ENCODE assay signal across 8 cellular contexts in genomic region chr5:132439521-132440206, GRCh38. TPM values are rescaled to one million over a fixed set of nuclear protein-coding genes. Genes with fewer than 3 reads are reported as not detected.
DNase-seq lines count a peak whose midpoint lies in the region; ATAC-seq and TF ChIP-seq lines count a peak whose summit lies in the region.

No MANE protein-coding gene starts in this region.

- H3K36me3 ChIP-seq in skeletal muscle satellite cell (ENCODE audit: insufficient read depth, low read length) (no peaks in the 10 kb centered on the region), BE2C (no peaks in the 10 kb centered on the region)

- peak overlapping the region; percentile 48 to 61 for H3K4me3 Mint-ChIP-seq in activated T-cell treated with anti-CD3 and anti-CD28 coated beads, Interleukin-2, amount 50 U/mL, for 72 hours

- H3K27me3 Mint-ChIP-seq in activated T-cell treated with anti-CD3 and anti-CD28 coated beads, Interleukin-2, amount 50 U/mL, for 72 hours (ENCODE audit: low read depth), result no peaks in the 10 kb centered on the region

- H3K4me3 ChIP-seq in foreskin fibroblast (ENCODE audit: low read depth in 1 of 2, low read length in 2 of 2) (peak overlapping the region in 1 of 2 donors; percentile 12), skeletal muscle satellite cell (ENCODE audit: low read length) (peak overlapping the region; percentile 26), BE2C (ENCODE audit: low read depth, low read length) (no peak overlapping the region)

- ATAC-seq in activated T-cell treated with anti-CD3 and anti-CD28 coated beads, Interleukin-2, amount 50 U/mL, for 72 hours (replicated peaks in 1 of 2), result peak; percentile 57 to 63
- ATAC-seq in HG02970 (IDR thresholded peaks at IDR 0.05; ENCODE audit: low FRiP score, unreplicated experiment), result no peak

- H3K4me1 Mint-ChIP-seq in activated T-cell treated with anti-CD3 and anti-CD28 coated beads, Interleukin-2, amount 50 U/mL, for 72 hours (ENCODE audit: low read depth), result peaks cover 85% of the 10 kb centered on the region

- no peaks in the 10 kb centered on the region for H3K9me3 Mint-ChIP-seq in activated T-cell treated with anti-CD3 and anti-CD28 coated beads, Interleukin-2, amount 50 U/mL, for 72 hours

- H3K4me1 ChIP-seq in skeletal muscle satellite cell (ENCODE audit: control insufficient read depth, insufficient read depth, low read length) (peaks cover 30% of the 10 kb centered on the region), BE2C (no peaks in the 10 kb centered on the region)

- TF ChIP-seq CTCF in foreskin fibroblast (IDR thresholded peaks at IDR 0.05; ENCODE audit: low read depth, low read length), result no peak
- no peak for TF ChIP-seq CTCF in BE2C (IDR thresholded peaks at IDR 0.05; ENCODE audit: low read depth, low read length)

- H3K4me2 ChIP-seq in skeletal muscle satellite cell (ENCODE audit: low read length), result peak overlapping the region; percentile 55

- peak overlapping the region; percentile 85 for H3K27ac Mint-ChIP-seq in activated T-cell treated with anti-CD3 and anti-CD28 coated beads, Interleukin-2, amount 50 U/mL, for 72 hours

- H3K27me3 ChIP-seq in skeletal muscle satellite cell (ENCODE audit: control insufficient read depth, insufficient read depth, low read length) (no peaks in the 10 kb centered on the region), BE2C (no peaks in the 10 kb centered on the region)

- peak overlapping the region; percentile 9 for H3K9ac ChIP-seq in skeletal muscle satellite cell (ENCODE audit: low read depth, low read length)

- H3K9me3 ChIP-seq in skeletal muscle satellite cell (replicated peaks; ENCODE audit: low read length), result no peaks in the 10 kb centered on the region
- no peaks in the 10 kb centered on the region for H3K9me3 ChIP-seq in BE2C

- peak; percentile 91 for DNase-seq in GM04503 (ENCODE audit: low read depth)
- DNase-seq in activated T-cell treated with anti-CD3 and anti-CD28 coated beads, Interleukin-2, amount 50 U/mL, for 72 hours, result no peak
- peak; percentile 87 to 95 for DNase-seq in foreskin fibroblast
- DNase-seq in H4 (ENCODE audit: low spot score), result no peak
- DNase-seq in BE2C, result no peak
- DNase-seq in effector CD4-positive, alpha-beta T cell, result no peak

- H3K36me3 Mint-ChIP-seq in activated T-cell treated with anti-CD3 and anti-CD28 coated beads, Interleukin-2, amount 50 U/mL, for 72 hours (ENCODE audit: insufficient read depth in 2 of 2), result peaks cover 0 to 2% of the 10 kb centered on the region in 2 donors

RNA-seq across cellular contexts. Expression of gene IRF1, which starts 50.9 kb away (rescaled TPM):
- total RNA-seq in activated T-cell treated with anti-CD3 and anti-CD28 coated beads, Interleukin-2, amount 50 U/mL, for 72 hours, result 100 to 1,000 TPM; 212 to 226 TPM
- 10.6 and 12.9 TPM in 2 replicates for total RNA-seq in skeletal muscle satellite cell (2012; rRNA removed)
- 14.3 and 30.2 TPM in 2 replicates for total RNA-seq in H4 (2014; rRNA removed; shearing (Covaris generic))
- 22.5 TPM for polyA plus RNA-seq in BE2C (2012; ENCODE audit: insufficient read depth, insufficient read length, low read depth)

Comparison
In these comparisons a context has a peak if more than half of its experiments do, and no peak if none do; other contexts are left out.
1. DNase-seq: peak in GM04503 (single experiment) and foreskin fibroblast (2 of 2); none in activated T-cell treated with anti-CD3 and anti-CD28 coated beads, Interleukin-2, amount 50 U/mL, for 72 hours (0 of 2), H4 (single experiment), BE2C (single experiment) and effector CD4-positive, alpha-beta T cell (single experiment).